ENCODE assay signal across 25 cellular contexts in the genomic region with DNA sequence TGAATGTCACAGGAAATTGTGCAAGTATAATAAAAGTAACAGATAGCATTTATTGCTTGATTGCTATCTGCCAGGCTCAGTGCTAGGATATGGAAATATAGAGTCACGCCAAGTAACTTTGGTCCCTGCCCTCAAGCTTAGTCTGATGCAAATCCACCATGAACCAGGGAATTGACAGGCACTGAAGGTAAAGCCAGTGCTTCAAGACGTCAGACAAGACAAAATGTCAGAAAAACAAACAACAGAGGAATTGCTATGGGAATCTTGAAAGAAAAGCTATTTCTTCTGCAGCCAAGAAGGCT.
"Had no signal": no experiment of that assay in that cellular context is flagged by ENCODE, and none has a peak within 500 bp of the region (broad histone marks: within the 10 kb centered on the region; RNA-seq: fewer than 3 reads in every experiment).

No MANE protein-coding gene starts in this region.

- H3K27me3 ChIP-seq: brain microvascular endothelial cell, gastroesophageal sphincter, heart left ventricle, sigmoid colon, upper lobe of left lung had no signal

- H3K4me3 ChIP-seq: dorsolateral prefrontal cortex, gastroesophageal sphincter, heart left ventricle, sigmoid colon, thoracic aorta, upper lobe of left lung had no signal

- H3K27me3 Mint-ChIP-seq: activated CD4-positive, alpha-beta T cell treated with anti-CD3 and anti-CD28 coated beads, Interleukin-2, amount 10 ng/mL, durations not matched to agents 24 days and 14 days; activated CD8-positive, alpha-beta memory T cell treated with anti-CD3 and anti-CD28 coated beads, Interleukin-2, amount 10 ng/mL, durations not matched to agents 7 days and 5 days; activated CD8-positive, alpha-beta T cell treated with anti-CD3 and anti-CD28 coated beads for 36 hours; central memory CD8-positive, alpha-beta T cell; effector memory CD8-positive, alpha-beta T cell; memory B cell; naive B cell had no signal

- DNase-seq: activated CD4-positive, alpha-beta T cell treated with anti-CD3 and anti-CD28 coated beads, Interleukin-2, amount 10 ng/mL, durations not matched to agents 24 days and 14 days; activated CD8-positive, alpha-beta memory T cell treated with anti-CD3 and anti-CD28 coated beads, Interleukin-2, amount 10 ng/mL, durations not matched to agents 7 days and 5 days; activated CD8-positive, alpha-beta T cell treated with anti-CD3 and anti-CD28 coated beads for 36 hours; activated effector memory CD4-positive, alpha-beta T cell treated with anti-CD3 and anti-CD28 coated beads, Interleukin-2, amount 50 U/mL, for 16 hours; activated T-cell treated with anti-CD3 and anti-CD28 coated beads for 4 hours; aorta; brain microvascular endothelial cell; dorsolateral prefrontal cortex; effector memory CD8-positive, alpha-beta T cell; islet precursor cell; naive B cell; stimulated activated CD4-positive, alpha-beta T cell treated with anti-CD3 and anti-CD28 coated beads, Interleukin-2, amount 100 ng/mL, for 48 hours; stimulated activated CD8-positive, alpha-beta memory T cell treated with anti-CD3 and anti-CD28 coated beads, Interleukin-4, amount 100 ng/mL, for 48 hours; stimulated activated naive CD4-positive, alpha-beta T cell treated with Interleukin-2 at 50 U/mL for 16 hours; T1000; upper lobe of left lung had no signal

- H3K27ac ChIP-seq: brain microvascular endothelial cell, dorsolateral prefrontal cortex, gastroesophageal sphincter, thoracic aorta, upper lobe of left lung had no signal

- H3K27ac Mint-ChIP-seq: activated CD4-positive, alpha-beta T cell treated with anti-CD3 and anti-CD28 coated beads, Interleukin-2, amount 10 ng/mL, durations not matched to agents 24 days and 14 days; activated CD8-positive, alpha-beta memory T cell treated with anti-CD3 and anti-CD28 coated beads, Interleukin-2, amount 10 ng/mL, durations not matched to agents 7 days and 5 days; activated CD8-positive, alpha-beta T cell treated with anti-CD3 and anti-CD28 coated beads for 36 hours; activated naive CD4-positive, alpha-beta T cell treated with anti-CD3 and anti-CD28 coated beads, Interleukin-2, amount 50 U/mL, for 72 hours; effector memory CD8-positive, alpha-beta T cell; memory B cell; naive B cell; T-helper 1 cell treated with Interleukin-12 subunit alpha and Interleukin-12 subunit beta and Interleukin-4 antibody, amounts not matched to agents 30 μg/mL and 1 μg/mL, for 36 hours had no signal

- H3K9me3 ChIP-seq: gastroesophageal sphincter, heart left ventricle, sigmoid colon, thoracic aorta, upper lobe of left lung had no signal

- H3K9me3 Mint-ChIP-seq: activated CD4-positive, alpha-beta T cell treated with anti-CD3 and anti-CD28 coated beads, Interleukin-2, amount 10 ng/mL, durations not matched to agents 24 days and 14 days; activated CD8-positive, alpha-beta T cell treated with anti-CD3 and anti-CD28 coated beads for 36 hours; neural crest cell had no signal

- H3K4me1 Mint-ChIP-seq: activated CD4-positive, alpha-beta T cell treated with anti-CD3 and anti-CD28 coated beads, Interleukin-2, amount 10 ng/mL, durations not matched to agents 24 days and 14 days; activated CD8-positive, alpha-beta memory T cell treated with anti-CD3 and anti-CD28 coated beads, Interleukin-2, amount 10 ng/mL, durations not matched to agents 7 days and 5 days; central memory CD8-positive, alpha-beta T cell; memory B cell; naive B cell had no signal

- H3K36me3 Mint-ChIP-seq: activated CD8-positive, alpha-beta memory T cell treated with anti-CD3 and anti-CD28 coated beads, Interleukin-2, amount 10 ng/mL, durations not matched to agents 7 days and 5 days; activated naive CD4-positive, alpha-beta T cell treated with anti-CD3 and anti-CD28 coated beads, Interleukin-2, amount 50 U/mL, for 72 hours; memory B cell; naive B cell had no signal

- H3K4me3 Mint-ChIP-seq: activated CD4-positive, alpha-beta T cell treated with anti-CD3 and anti-CD28 coated beads, Interleukin-2, amount 10 ng/mL, durations not matched to agents 24 days and 14 days; activated CD8-positive, alpha-beta memory T cell treated with anti-CD3 and anti-CD28 coated beads, Interleukin-2, amount 10 ng/mL, durations not matched to agents 7 days and 5 days; activated CD8-positive, alpha-beta T cell treated with anti-CD3 and anti-CD28 coated beads for 36 hours; central memory CD8-positive, alpha-beta T cell; effector memory CD8-positive, alpha-beta T cell; memory B cell; naive B cell; neural crest cell; T-helper 1 cell treated with Interleukin-12 subunit alpha and Interleukin-12 subunit beta and Interleukin-4 antibody, amounts not matched to agents 30 μg/mL and 1 μg/mL, for 36 hours had no signal

- H3K4me1 ChIP-seq: upper lobe of left lung had no signal

- H3K36me3 ChIP-seq: brain microvascular endothelial cell, gastroesophageal sphincter, heart left ventricle, sigmoid colon, thoracic aorta, upper lobe of left lung had no signal
